Comparison of ENCODE assay signal across 23 cellular contexts in the genomic region with DNA sequence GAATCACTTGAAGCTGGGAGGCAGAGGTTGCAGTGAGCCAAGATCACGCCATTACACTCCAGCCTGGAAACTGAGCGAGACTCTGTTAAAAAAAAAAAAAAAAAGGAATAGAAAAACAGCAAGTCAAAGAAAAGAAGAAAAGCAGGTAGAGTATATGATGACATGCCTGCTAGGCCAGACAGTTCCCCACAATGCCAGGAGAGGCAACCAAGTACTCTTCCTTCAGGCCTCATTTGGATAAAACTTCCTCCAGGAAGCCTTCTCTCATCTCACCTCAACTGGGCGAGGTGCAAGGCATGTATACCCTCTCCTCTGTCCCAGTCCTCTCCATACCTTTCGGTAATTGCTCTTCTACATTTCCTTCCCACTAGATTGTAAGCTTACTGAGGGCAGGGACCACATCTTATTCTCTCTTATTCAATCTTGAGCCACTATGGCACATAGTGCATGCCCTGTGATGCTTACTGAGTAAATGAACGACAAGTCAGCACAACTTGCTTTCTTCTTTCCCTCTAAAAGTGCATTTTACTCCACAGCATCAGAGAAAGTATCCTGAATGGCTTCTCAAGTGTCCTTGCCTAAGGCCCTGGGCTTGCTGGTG.
"Had no signal": no experiment of that assay in that cellular context is flagged by ENCODE, and none has a peak within 500 bp of the region (broad histone marks: within the 10 kb centered on the region; RNA-seq: fewer than 3 reads in every experiment).

No MANE protein-coding gene starts in this region.

- H3K27me3 ChIP-seq: SJSA1 had no signal

- ATAC-seq: HepG2 had no signal

- H3K9ac ChIP-seq: KMS-11 had no signal

- H3K36me3 ChIP-seq: SJSA1 had no signal

- DNase-seq: IMR-90, Kasumi-1, MM.1S, NCI-H1092 treated with DMSO at 0.1 percent for 48 hours, NCI-H1436, NCI-H187, NCI-H2029, NCI-H2081 treated with DMSO at 0.1 percent for 48 hours, NCI-H2171, NCI-H226, NCI-H446, NCI-H510A, NCI-H524 treated with DMSO at 0.1 percent for 48 hours, NCI-H69, NCI-H774, Right ventricle myocardium superior, RPMI8226, SIG-M5 had no signal

- H3K9me3 ChIP-seq: SJSA1 had no signal

- H3K4me1 ChIP-seq: SJSA1 had no signal

- H3K4me2 ChIP-seq: KMS-11 had no signal

- H3K4me3 ChIP-seq: SJSA1, SK-N-MC had no signal

- H3K27ac ChIP-seq: KMS-11, SJSA1, SK-N-MC had no signal

- FAIRE-seq: HepG2, RCC 7860 had no signal
